Comparison of ENCODE assay signal across 16 cellular contexts in genomic region chr7:21971780-21972396, GRCh38.
"Had no signal": no experiment of that assay in that cellular context is flagged by ENCODE, and none has a peak within 500 bp of the region (broad histone marks: within the 10 kb centered on the region; RNA-seq: fewer than 3 reads in every experiment).

No MANE protein-coding gene starts in this region.

- DNase-seq: activated CD4-positive, alpha-beta memory T cell treated with anti-CD3 and anti-CD28 coated beads for 36 hours; activated gamma-delta T cell; activated naive CD8-positive, alpha-beta T cell treated with anti-CD3 and anti-CD28 coated beads for 36 hours; activated T-cell treated with anti-CD3 and anti-CD28 coated beads, Interleukin-2, amount 50 U/mL, for 48 hours; anterior cingulate cortex; glutamatergic neuron; left lung; retina; stimulated activated CD4-positive, alpha-beta T cell treated with anti-CD3 and anti-CD28 coated beads, Interleukin-4, amount 100 ng/mL, for 4 hours; stomach; T-helper 9 cell; uterus had no signal

- H3K9me3 ChIP-seq: left lung, stomach, thoracic aorta, uterus had no signal

- H3K79me2 ChIP-seq: parathyroid adenoma had no signal

- H3K4me1 ChIP-seq: left lung, stomach, uterus had no signal

- H3K27ac ChIP-seq: left lung, parathyroid adenoma, skin epidermis, stomach, thoracic aorta, uterus had no signal

- H2AFZ ChIP-seq: parathyroid adenoma had no signal

- H3K27me3 ChIP-seq: left lung, uterus had no signal

- ATAC-seq: esophagus mucosa, left lung had no signal

- H3K4me3 ChIP-seq: left lung, skin epidermis, stomach, thoracic aorta, uterus had no signal

- H3K36me3 ChIP-seq: left lung, stomach, thoracic aorta, uterus had no signal
